1 cellular context compared by ENCODE assay signal in genomic region chr1:91021686-91022517, GRCh38.
TF ChIP-seq lines count a peak whose summit lies in the region.

Gene ZNF644, minus strand, starts transcription at chr1:91022035. Its CDS starts 39,682 bp downstream, at chr1:90982353.

TF ChIP-seq in H1, 55 proteins besides CTCF, POLR2A, EP300 and RAD21:
- TF ChIP-seq CTBP2 (IDR thresholded peaks at IDR 0.05; ENCODE audit: borderline replicate concordance, insufficient read depth, insufficient read length, low read length) (peak; percentile 70), SP1 (IDR thresholded peaks at IDR 0.05; ENCODE audit: low read depth, low read length) (no peak), KDM4A (IDR thresholded peaks at IDR 0.05; ENCODE audit: low read depth, low read length, severe bottlenecking) (peak; percentile 60), TAF7 (optimal IDR thresholded peaks at IDR 0.05; ENCODE audit: borderline replicate concordance, low read depth, low read length) (peak; percentile 92), JUND (IDR thresholded peaks at IDR 0.05; ENCODE audit: low read length) (0 out of 2 replicates have a peak, but pooled peaks have one; percentile 37), BRCA1 (IDR thresholded peaks at IDR 0.05; ENCODE audit: low read depth, low read length) (peak; percentile 18; the same call in 1 of the 2 replicates), SIN3A (conservative IDR thresholded peaks at IDR 0.05 in 1 of 2, IDR thresholded peaks at IDR 0.05 in 1 of 2; ENCODE audit: low read depth in 1 of 2, low read length in 2 of 2) (no peak), TCF12 (IDR thresholded peaks at IDR 0.05; ENCODE audit: low read depth, low read length) (0 out of 2 replicates have a peak, but pooled peaks have one; percentile 46), PHF8 (conservative IDR thresholded peaks at IDR 0.05; ENCODE audit: low read depth, low read length) (peak; percentile 71), TEAD4 (IDR thresholded peaks at IDR 0.05; ENCODE audit: low read depth, low read length) (0 out of 2 replicates have a peak, but pooled peaks have one; percentile 31), CREB1 (IDR thresholded peaks at IDR 0.05) (peak; percentile 96), KDM5A (IDR thresholded peaks at IDR 0.05; ENCODE audit: low read length) (no peak), SIX5 (IDR thresholded peaks at IDR 0.05; ENCODE audit: low read depth, low read length) (no peak), E2F6 (IDR thresholded peaks at IDR 0.05) (peak; percentile 98), POLR2AphosphoS5 (IDR thresholded peaks at IDR 0.05; ENCODE audit: low read depth, low read length) (peak; percentile 97), RXRA (IDR thresholded peaks at IDR 0.05; ENCODE audit: insufficient read depth, low read depth, low read length) (no peak), BCL11A (IDR thresholded peaks at IDR 0.05; ENCODE audit: low read depth in 2 of 2, low read length in 2 of 2) (no peak), TBP (IDR thresholded peaks at IDR 0.05; ENCODE audit: low read depth, low read length) (peak; percentile 75), ASH2L (IDR thresholded peaks at IDR 0.05; ENCODE audit: low read length) (peak; percentile 33), EGR1 (IDR thresholded peaks at IDR 0.05; ENCODE audit: borderline replicate concordance, low read depth, low read length) (peak; percentile 37; the same call in 1 of the 2 replicates), SIRT6 (IDR thresholded peaks at IDR 0.05; ENCODE audit: low read length) (no peak), MAX (IDR thresholded peaks at IDR 0.05) (peak; percentile 95), SRF (IDR thresholded peaks at IDR 0.05; ENCODE audit: low read depth, low read length) (peak; percentile 89), USF2 (IDR thresholded peaks at IDR 0.05; ENCODE audit: low read length) (no peak; the same call in 1 of the 2 replicates), YY1 (IDR thresholded peaks at IDR 0.05; ENCODE audit: low read depth, low read length) (peak; percentile 87), NRF1 (IDR thresholded peaks at IDR 0.05; ENCODE audit: low read depth, low read length) (peak; percentile 43), SP4 (IDR thresholded peaks at IDR 0.05; ENCODE audit: low read length) (peak; percentile 79), CBX5 (IDR thresholded peaks at IDR 0.05; ENCODE audit: low read depth, low read length) (no peak), KDM1A (IDR thresholded peaks at IDR 0.05; ENCODE audit: borderline replicate concordance, low read length) (no peak), RBBP5 (IDR thresholded peaks at IDR 0.05; ENCODE audit: borderline replicate concordance, low read depth, low read length) (0 out of 2 replicates have a peak, but pooled peaks have one; percentile 56), ATF2 (IDR thresholded peaks at IDR 0.05; ENCODE audit: low read length) (peak; percentile 92), TAF1 (IDR thresholded peaks at IDR 0.05; ENCODE audit: low read depth, low read length) (peak; percentile 83)
